1 cellular context compared by ENCODE assay signal in the genomic region with DNA sequence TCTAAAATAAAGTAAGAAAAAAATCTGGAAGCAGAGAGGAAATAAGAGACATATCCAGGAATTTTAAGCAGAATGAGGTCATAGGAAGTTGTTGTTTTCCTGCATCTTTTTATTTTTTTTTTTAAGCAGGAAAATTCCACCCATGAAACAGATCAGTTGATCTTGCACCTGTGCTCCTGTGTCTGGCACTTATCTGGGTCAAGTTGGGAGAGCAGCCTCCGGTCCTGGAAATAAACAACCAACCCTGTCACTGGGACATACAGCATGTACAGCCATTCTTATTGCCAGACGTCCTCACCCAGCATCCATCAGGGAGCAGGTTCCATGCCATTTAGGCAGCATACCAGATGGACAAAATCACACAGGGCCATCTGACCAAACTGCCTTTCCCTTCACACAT.
TF ChIP-seq lines count a peak whose summit lies in the region.

No MANE protein-coding gene starts in this region.

TF ChIP-seq in WTC11, 78 proteins besides CTCF, POLR2A, EP300 and RAD21 (continued from another document):
- no peak for TF ChIP-seq SP1 (CRISPR knock-in tag; conservative IDR thresholded peaks at IDR 0.05)
- TF ChIP-seq FOXK1 (CRISPR knock-in tag; IDR thresholded peaks at IDR 0.05) = no peak
- TF ChIP-seq NFYB (CRISPR knock-in tag; conservative IDR thresholded peaks at IDR 0.05; ENCODE audit: low read depth) = no peak
- TF ChIP-seq, protein P1, sequence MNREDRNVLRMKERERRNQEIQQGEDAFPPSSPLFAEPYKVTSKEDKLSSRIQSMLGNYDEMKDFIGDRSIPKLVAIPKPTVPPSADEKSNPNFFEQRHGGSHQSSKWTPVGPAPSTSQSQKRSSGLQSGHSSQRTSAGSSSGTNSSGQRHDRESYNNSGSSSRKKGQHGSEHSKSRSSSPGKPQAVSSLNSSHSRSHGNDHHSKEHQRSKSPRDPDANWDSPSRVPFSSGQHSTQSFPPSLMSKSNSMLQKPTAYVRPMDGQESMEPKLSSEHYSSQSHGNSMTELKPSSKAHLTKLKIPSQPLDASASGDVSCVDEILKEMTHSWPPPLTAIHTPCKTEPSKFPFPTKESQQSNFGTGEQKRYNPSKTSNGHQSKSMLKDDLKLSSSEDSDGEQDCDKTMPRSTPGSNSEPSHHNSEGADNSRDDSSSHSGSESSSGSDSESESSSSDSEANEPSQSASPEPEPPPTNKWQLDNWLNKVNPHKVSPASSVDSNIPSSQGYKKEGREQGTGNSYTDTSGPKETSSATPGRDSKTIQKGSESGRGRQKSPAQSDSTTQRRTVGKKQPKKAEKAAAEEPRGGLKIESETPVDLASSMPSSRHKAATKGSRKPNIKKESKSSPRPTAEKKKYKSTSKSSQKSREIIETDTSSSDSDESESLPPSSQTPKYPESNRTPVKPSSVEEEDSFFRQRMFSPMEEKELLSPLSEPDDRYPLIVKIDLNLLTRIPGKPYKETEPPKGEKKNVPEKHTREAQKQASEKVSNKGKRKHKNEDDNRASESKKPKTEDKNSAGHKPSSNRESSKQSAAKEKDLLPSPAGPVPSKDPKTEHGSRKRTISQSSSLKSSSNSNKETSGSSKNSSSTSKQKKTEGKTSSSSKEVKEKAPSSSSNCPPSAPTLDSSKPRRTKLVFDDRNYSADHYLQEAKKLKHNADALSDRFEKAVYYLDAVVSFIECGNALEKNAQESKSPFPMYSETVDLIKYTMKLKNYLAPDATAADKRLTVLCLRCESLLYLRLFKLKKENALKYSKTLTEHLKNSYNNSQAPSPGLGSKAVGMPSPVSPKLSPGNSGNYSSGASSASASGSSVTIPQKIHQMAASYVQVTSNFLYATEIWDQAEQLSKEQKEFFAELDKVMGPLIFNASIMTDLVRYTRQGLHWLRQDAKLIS (CRISPR knock-in tag; IDR thresholded peaks at IDR 0.05; ENCODE audit: borderline replicate concordance) = no peak
- no peak for TF ChIP-seq FOXJ3 (CRISPR knock-in tag; IDR thresholded peaks at IDR 0.05; ENCODE audit: borderline replicate concordance)
- TF ChIP-seq, protein P2, sequence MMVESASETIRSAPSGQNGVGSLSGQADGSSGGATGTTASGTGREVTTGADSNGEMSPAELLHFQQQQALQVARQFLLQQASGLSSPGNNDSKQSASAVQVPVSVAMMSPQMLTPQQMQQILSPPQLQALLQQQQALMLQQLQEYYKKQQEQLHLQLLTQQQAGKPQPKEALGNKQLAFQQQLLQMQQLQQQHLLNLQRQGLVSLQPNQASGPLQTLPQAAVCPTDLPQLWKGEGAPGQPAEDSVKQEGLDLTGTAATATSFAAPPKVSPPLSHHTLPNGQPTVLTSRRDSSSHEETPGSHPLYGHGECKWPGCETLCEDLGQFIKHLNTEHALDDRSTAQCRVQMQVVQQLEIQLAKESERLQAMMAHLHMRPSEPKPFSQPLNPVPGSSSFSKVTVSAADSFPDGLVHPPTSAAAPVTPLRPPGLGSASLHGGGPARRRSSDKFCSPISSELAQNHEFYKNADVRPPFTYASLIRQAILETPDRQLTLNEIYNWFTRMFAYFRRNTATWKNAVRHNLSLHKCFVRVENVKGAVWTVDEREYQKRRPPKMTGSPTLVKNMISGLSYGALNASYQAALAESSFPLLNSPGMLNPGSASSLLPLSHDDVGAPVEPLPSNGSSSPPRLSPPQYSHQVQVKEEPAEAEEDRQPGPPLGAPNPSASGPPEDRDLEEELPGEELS (CRISPR knock-in tag; IDR thresholded peaks at IDR 0.05) = no peak
- TF ChIP-seq, protein P3, sequence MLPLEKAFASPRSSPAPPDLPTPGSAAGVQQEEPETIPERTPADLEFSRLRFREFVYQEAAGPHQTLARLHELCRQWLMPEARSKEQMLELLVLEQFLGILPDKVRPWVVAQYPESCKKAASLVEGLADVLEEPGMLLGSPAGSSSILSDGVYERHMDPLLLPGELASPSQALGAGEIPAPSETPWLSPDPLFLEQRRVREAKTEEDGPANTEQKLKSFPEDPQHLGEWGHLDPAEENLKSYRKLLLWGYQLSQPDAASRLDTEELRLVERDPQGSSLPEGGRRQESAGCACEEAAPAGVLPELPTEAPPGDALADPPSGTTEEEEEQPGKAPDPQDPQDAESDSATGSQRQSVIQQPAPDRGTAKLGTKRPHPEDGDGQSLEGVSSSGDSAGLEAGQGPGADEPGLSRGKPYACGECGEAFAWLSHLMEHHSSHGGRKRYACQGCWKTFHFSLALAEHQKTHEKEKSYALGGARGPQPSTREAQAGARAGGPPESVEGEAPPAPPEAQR (CRISPR knock-in tag; IDR thresholded peaks at IDR 0.05) = no peak
- no peak for TF ChIP-seq SMAD4 (CRISPR knock-in tag; IDR thresholded peaks at IDR 0.05)
- no peak for TF ChIP-seq ATF1 (CRISPR knock-in tag; IDR thresholded peaks at IDR 0.05)
- TF ChIP-seq ZNF317 (CRISPR knock-in tag; IDR thresholded peaks at IDR 0.05; ENCODE audit: borderline replicate concordance, low read depth) = no peak
- TF ChIP-seq ZNF423 (CRISPR knock-in tag; IDR thresholded peaks at IDR 0.05) = no peak
- TF ChIP-seq, protein P4, sequence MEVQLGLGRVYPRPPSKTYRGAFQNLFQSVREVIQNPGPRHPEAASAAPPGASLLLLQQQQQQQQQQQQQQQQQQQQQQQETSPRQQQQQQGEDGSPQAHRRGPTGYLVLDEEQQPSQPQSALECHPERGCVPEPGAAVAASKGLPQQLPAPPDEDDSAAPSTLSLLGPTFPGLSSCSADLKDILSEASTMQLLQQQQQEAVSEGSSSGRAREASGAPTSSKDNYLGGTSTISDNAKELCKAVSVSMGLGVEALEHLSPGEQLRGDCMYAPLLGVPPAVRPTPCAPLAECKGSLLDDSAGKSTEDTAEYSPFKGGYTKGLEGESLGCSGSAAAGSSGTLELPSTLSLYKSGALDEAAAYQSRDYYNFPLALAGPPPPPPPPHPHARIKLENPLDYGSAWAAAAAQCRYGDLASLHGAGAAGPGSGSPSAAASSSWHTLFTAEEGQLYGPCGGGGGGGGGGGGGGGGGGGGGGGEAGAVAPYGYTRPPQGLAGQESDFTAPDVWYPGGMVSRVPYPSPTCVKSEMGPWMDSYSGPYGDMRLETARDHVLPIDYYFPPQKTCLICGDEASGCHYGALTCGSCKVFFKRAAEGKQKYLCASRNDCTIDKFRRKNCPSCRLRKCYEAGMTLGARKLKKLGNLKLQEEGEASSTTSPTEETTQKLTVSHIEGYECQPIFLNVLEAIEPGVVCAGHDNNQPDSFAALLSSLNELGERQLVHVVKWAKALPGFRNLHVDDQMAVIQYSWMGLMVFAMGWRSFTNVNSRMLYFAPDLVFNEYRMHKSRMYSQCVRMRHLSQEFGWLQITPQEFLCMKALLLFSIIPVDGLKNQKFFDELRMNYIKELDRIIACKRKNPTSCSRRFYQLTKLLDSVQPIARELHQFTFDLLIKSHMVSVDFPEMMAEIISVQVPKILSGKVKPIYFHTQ (CRISPR knock-in tag; IDR thresholded peaks at IDR 0.05) = no peak
- TF ChIP-seq, protein P5, sequence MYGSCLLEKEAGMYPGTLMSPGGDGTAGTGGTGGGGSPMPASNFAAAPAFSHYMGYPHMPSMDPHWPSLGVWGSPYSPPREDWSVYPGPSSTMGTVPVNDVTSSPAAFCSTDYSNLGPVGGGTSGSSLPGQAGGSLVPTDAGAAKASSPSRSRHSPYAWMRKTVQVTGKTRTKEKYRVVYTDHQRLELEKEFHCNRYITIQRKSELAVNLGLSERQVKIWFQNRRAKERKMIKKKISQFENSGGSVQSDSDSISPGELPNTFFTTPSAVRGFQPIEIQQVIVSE (CRISPR knock-in tag; IDR thresholded peaks at IDR 0.05; ENCODE audit: borderline replicate concordance) = no peak
- TF ChIP-seq TCF7 (CRISPR knock-in tag; IDR thresholded peaks at IDR 0.05; ENCODE audit: low read depth) = no peak
